In the genomic region with DNA sequence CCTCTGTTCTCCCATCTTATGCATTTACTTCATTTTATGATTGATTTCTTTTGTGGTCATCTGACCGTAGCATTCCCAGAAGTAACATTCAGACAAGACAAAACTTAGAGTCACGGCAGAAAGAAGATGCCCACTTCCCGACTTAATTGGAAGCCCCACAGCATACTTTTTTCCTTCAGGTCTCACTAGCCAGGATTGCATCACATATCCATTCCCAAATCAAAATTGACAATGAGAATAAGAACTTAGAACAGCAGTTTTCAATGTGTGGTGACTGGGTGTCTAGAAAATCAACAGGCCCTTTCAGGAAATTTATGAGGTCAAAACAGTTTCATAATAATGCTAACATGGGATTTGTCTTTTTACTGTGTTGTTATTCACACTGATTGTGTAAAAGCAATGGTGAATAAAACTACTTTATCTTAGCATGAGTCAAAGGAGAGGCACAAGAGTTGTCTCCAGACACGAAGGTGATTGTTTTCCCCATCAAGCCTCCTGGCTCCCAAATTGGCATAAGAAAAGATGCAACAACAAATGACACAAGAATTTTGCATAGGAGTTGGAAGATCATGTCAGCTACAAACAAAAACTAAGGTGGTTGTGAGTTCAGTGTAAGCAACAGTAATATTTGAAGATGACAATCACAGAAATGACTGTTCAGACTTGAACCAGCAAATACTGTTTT, we compare ENCODE assay signal across 19 cellular contexts.
"Had no signal": no experiment of that assay in that cellular context is flagged by ENCODE, and none has a peak within 500 bp of the region (broad histone marks: within the 10 kb centered on the region; RNA-seq: fewer than 3 reads in every experiment).

No MANE protein-coding gene starts in this region.

- H3K36me3 ChIP-seq: brain microvascular endothelial cell, gastroesophageal sphincter, heart left ventricle, thyroid gland had no signal

- H3K4me3 ChIP-seq: gastroesophageal sphincter, heart left ventricle, lung, thyroid gland had no signal

- H3K4me1 ChIP-seq: gastroesophageal sphincter, heart left ventricle, thyroid gland had no signal

- DNase-seq: activated CD4-positive, alpha-beta T cell treated with anti-CD3 and anti-CD28 coated beads, Interleukin-2, amount 10 ng/mL, durations not matched to agents 7 days and 5 days; activated CD8-positive, alpha-beta T cell treated with anti-CD3 and anti-CD28 coated beads, Interleukin-2, amount 10 ng/mL, durations not matched to agents 7 days and 5 days; activated naive CD4-positive, alpha-beta T cell treated with anti-CD3 and anti-CD28 coated beads for 36 hours; activated naive CD8-positive, alpha-beta T cell treated with anti-CD3 and anti-CD28 coated beads, Interleukin-2, amount 50 U/mL, for 24 hours; activated T-cell treated with anti-CD3 and anti-CD28 coated beads, Interleukin-2, amount 50 U/mL, for 24 hours; aorta; brain microvascular endothelial cell; cortex of kidney; heart left ventricle; islet precursor cell; midbrain; stimulated activated CD4-positive, alpha-beta T cell treated with anti-CD3 and anti-CD28 coated beads, Interleukin-12 subunit alpha, Interleukin-12 subunit beta, amount 100 ng/mL, for 4 hours; stimulated activated CD4-positive, alpha-beta T cell treated with anti-CD3 and anti-CD28 coated beads, Interleukin-1b, Interleukin-23, amount 100 ng/mL, for 48 hours; stimulated activated naive CD4-positive, alpha-beta T cell treated with Interleukin-2 at 50 U/mL for 16 hours; T-helper 1 cell; T-helper 9 cell; thyroid gland had no signal

- H3K27ac ChIP-seq: brain microvascular endothelial cell, gastroesophageal sphincter, heart left ventricle, thyroid gland had no signal

- H3K9me3 ChIP-seq: gastroesophageal sphincter, thyroid gland had no signal

- H3K27me3 ChIP-seq: brain microvascular endothelial cell, gastroesophageal sphincter, heart left ventricle, thyroid gland had no signal
